ENCODE assay signal across 8 cellular contexts in genomic region chr1:152189657-152190442, GRCh38. TPM values are rescaled to one million over a fixed set of nuclear protein-coding genes. Genes with fewer than 3 reads are reported as not detected.
DNase-seq lines count a peak whose midpoint lies in the region; ATAC-seq and TF ChIP-seq lines count a peak whose summit lies in the region.

No MANE protein-coding gene starts in this region.

- no peak overlapping the region for H3K4me3 ChIP-seq in AG04449 (ENCODE audit: low read depth, low read length)
- H3K4me3 ChIP-seq in dorsolateral prefrontal cortex: peak overlapping the region in 51 of 59 donors; percentile 34 to 72 (median 59)

- ATAC-seq in GM18868 (IDR thresholded peaks at IDR 0.05; ENCODE audit: unreplicated experiment): peak; percentile 50

- H3K27ac ChIP-seq in dorsolateral prefrontal cortex: no peak overlapping the region

- POLR2A ChIA-PET in AG04449 (lab: Yijun Ruan, JAX): no interaction called here

- DNase-seq in AG04449 (ENCODE audit: low read depth, low spot score) (no peak), NCI-H460 (ENCODE audit: extremely low read depth, low read depth) (peak; percentile 79), dorsolateral prefrontal cortex (peak in 9 of 10 donors; percentile 8 to 68 (median 51)), lung microvascular endothelial cell (ENCODE audit: low read depth in 2 of 2) (peak; percentile 77 to 79), DMS79 treated with DMSO at 0.1 percent for 48 hours (lab: John Stamatoyannopoulos, UW) (no peak)
- peak; percentile 83 for DNase-seq in activated CD4-positive, alpha-beta T cell treated with anti-CD3 and anti-CD28 coated beads for 48 hours
- peak; percentile 40 for DNase-seq in stimulated activated CD8-positive, alpha-beta memory T cell treated with anti-CD3 and anti-CD28 coated beads, Interleukin-12 subunit alpha, Interleukin-12 subunit beta, amount 100 ng/mL, for 1 hour (ENCODE audit: low read depth)

- TF ChIP-seq CTCF in AG04449 (IDR thresholded peaks at IDR 0.05; ENCODE audit: insufficient read depth, low read length, missing control alignments): peak; percentile 63
- TF ChIP-seq CTCF in dorsolateral prefrontal cortex (IDR thresholded peaks at IDR 0.05 in 54 of 56, conservative IDR thresholded peaks at IDR 0.05 in 2 of 56; ENCODE audit: low read depth in 1 of 56, partially characterized antibody in 56 of 56): peak; percentile 55 to 82 (median 73)

- intact Hi-C loops in dorsolateral prefrontal cortex (cut with DNase I): loop anchor here (2.0 to 5.0 kb wide), 3 partner anchors 252 to 269 kb away; no protein-coding TSS in a partner anchor

- peaks cover 0 to 16% (median 0%) of the 10 kb centered on the region in 45 donors for H3K27me3 ChIP-seq in dorsolateral prefrontal cortex

- CTCF ChIA-PET in AG04449 (lab: Yijun Ruan, JAX): interaction anchor here (0.9 to 12.4 kb wide), 20 partner anchors 9 to 269 kb away, joined by 3 to 271 read pairs (median 5); partner anchors contain the start of gene RPTN

RNA-seq across cellular contexts. Expression of gene RPTN, which starts 30.8 kb away (rescaled TPM):
- total RNA-seq in NCI-H460 (2014; rRNA removed; shearing (Covaris generic)): not detected in 2 replicates
- polyA plus RNA-seq in NCI-H460 (2014; cell fraction: nucleus; rRNA removed): not detected in 2 replicates
- not detected for total RNA-seq in dorsolateral prefrontal cortex
- total RNA-seq in lung microvascular endothelial cell: not detected in 2 replicates

RNA-seq across cellular contexts. Expression of gene HRNR, which starts 34.1 kb away (rescaled TPM):
- total RNA-seq in NCI-H460 (2014; rRNA removed; shearing (Covaris generic)): not detected in 2 replicates
- polyA plus RNA-seq in NCI-H460 (2014; cell fraction: nucleus; rRNA removed): not detected in 2 replicates
- total RNA-seq in dorsolateral prefrontal cortex: under 1 TPM in 3 of 120 experiments, not detected in 117; 0.04 to 0.07 (median 0.06) TPM
- not detected in 2 replicates for total RNA-seq in lung microvascular endothelial cell

Comparison
In these comparisons a context has a peak if more than half of its experiments do, and no peak if none do; other contexts are left out.
1. DNase-seq: peak in NCI-H460 (single experiment), activated CD4-positive, alpha-beta T cell treated with anti-CD3 and anti-CD28 coated beads for 48 hours (single experiment), dorsolateral prefrontal cortex (9 of 10), lung microvascular endothelial cell (2 of 2) and stimulated activated CD8-positive, alpha-beta memory T cell treated with anti-CD3 and anti-CD28 coated beads, Interleukin-12 subunit alpha, Interleukin-12 subunit beta, amount 100 ng/mL, for 1 hour (single experiment); none in AG04449 (single experiment) and DMS79 treated with DMSO at 0.1 percent for 48 hours (single experiment).